In the genomic region with DNA sequence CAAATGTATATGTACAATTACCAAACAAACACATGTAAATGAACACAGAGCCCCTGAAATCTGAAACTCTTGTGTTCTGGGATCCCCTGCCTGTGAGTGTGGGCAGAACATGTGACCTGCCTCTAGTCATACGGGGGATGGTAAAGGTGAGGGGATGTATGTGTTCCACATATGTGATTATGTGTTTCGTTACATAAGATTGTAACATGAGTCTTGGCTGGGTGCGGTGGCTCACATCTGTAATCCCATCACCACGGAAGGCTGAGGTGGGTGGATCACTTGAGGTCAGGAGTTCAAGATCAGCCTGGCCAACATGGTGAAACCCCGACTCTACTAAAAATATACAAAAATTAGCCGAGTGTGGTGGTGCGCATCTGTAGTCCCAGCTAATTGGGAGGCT, we compare ENCODE assay signal across 29 cellular contexts.
"Had no signal": no experiment of that assay in that cellular context is flagged by ENCODE, and none has a peak within 500 bp of the region (broad histone marks: within the 10 kb centered on the region; RNA-seq: fewer than 3 reads in every experiment).

No MANE protein-coding gene starts in this region.

- H3K27me3 Mint-ChIP-seq: naive B cell; naive thymus-derived CD8-positive, alpha-beta T cell; natural killer cell treated with Interleukin-12 subunit alpha and Interleukin-12 subunit beta and Interleukin-15 and Interleukin-18, amount 100 ng/mL, for 72 hours; stimulated activated naive B cell treated with anti-CD40 and anti-IgM and Interleukin-4, amounts not matched to agents 10 μg/mL and 1 μg/mL and 100 μg/mL, for 72 hours; stimulated activated naive CD8-positive, alpha-beta T cell treated with anti-CD3 and anti-CD28 coated beads, Interleukin-15, Interleukin-2, amounts not matched to agents 100 ng/mL and 50 ng/mL, for 24 hours had no signal

- H3K9me3 Mint-ChIP-seq: natural killer cell treated with Interleukin-12 subunit alpha and Interleukin-12 subunit beta and Interleukin-15 and Interleukin-18, amount 100 ng/mL, for 72 hours; nephron progenitor cell; neural crest cell; stimulated activated effector memory CD8-positive, alpha-beta T cell treated with anti-CD3 and anti-CD28 coated beads, Interleukin-12 subunit alpha, Interleukin-12 subunit beta, amount 100 ng/mL, for 72 hours; stimulated activated naive B cell treated with anti-CD40 and anti-IgM and Interleukin-4, amounts not matched to agents 10 μg/mL and 1 μg/mL and 100 μg/mL, for 72 hours; stimulated activated naive CD8-positive, alpha-beta T cell treated with anti-CD3 and anti-CD28 coated beads, Interleukin-15, Interleukin-2, amounts not matched to agents 100 ng/mL and 50 ng/mL, for 24 hours had no signal

- ATAC-seq: naive thymus-derived CD8-positive, alpha-beta T cell; natural killer cell treated with Interleukin-12 subunit alpha and Interleukin-12 subunit beta and Interleukin-15 and Interleukin-18, amount 100 ng/mL, for 72 hours; right lobe of liver; stimulated activated effector memory CD8-positive, alpha-beta T cell treated with anti-CD3 and anti-CD28 coated beads, Interleukin-12 subunit alpha, Interleukin-12 subunit beta, amount 100 ng/mL, for 72 hours; stimulated activated naive B cell treated with anti-CD40 and anti-IgM and Interleukin-4, amounts not matched to agents 10 μg/mL and 1 μg/mL and 100 μg/mL, for 72 hours; upper lobe of right lung had no signal

- H3K4me3 ChIP-seq: ovary, prostate gland, right atrium auricular region, right lobe of liver, sigmoid colon, stomach, thoracic aorta, thyroid gland, tibial nerve, upper lobe of right lung, uterus had no signal

- H3K36me3 ChIP-seq: ovary, prostate gland, right atrium auricular region, right lobe of liver, sigmoid colon, stomach, thoracic aorta, thyroid gland, tibial nerve, upper lobe of right lung, uterus had no signal

- H3K27me3 ChIP-seq: neutrophil, ovary, right atrium auricular region, right lobe of liver, sigmoid colon, stomach, thyroid gland, tibial nerve, upper lobe of right lung, uterus had no signal

- H3K4me3 Mint-ChIP-seq: naive thymus-derived CD8-positive, alpha-beta T cell; natural killer cell treated with Interleukin-12 subunit alpha and Interleukin-12 subunit beta and Interleukin-15 and Interleukin-18, amount 100 ng/mL, for 72 hours; nephron progenitor cell; neural crest cell; stimulated activated effector memory CD8-positive, alpha-beta T cell treated with anti-CD3 and anti-CD28 coated beads, Interleukin-12 subunit alpha, Interleukin-12 subunit beta, amount 100 ng/mL, for 72 hours; stimulated activated naive B cell treated with anti-CD40 and anti-IgM and Interleukin-4, amounts not matched to agents 10 μg/mL and 1 μg/mL and 100 μg/mL, for 72 hours; stimulated activated naive CD8-positive, alpha-beta T cell treated with anti-CD3 and anti-CD28 coated beads, Interleukin-15, Interleukin-2, amounts not matched to agents 100 ng/mL and 50 ng/mL, for 24 hours had no signal

- H3K27ac ChIP-seq: neutrophil, ovary, prostate gland, right atrium auricular region, right lobe of liver, sigmoid colon, stomach, thoracic aorta, thyroid gland, tibial nerve, upper lobe of right lung had no signal

- H3K27ac Mint-ChIP-seq: naive B cell; natural killer cell treated with Interleukin-12 subunit alpha and Interleukin-12 subunit beta and Interleukin-15 and Interleukin-18, amount 100 ng/mL, for 72 hours; nephron progenitor cell; stimulated activated effector memory CD8-positive, alpha-beta T cell treated with anti-CD3 and anti-CD28 coated beads, Interleukin-12 subunit alpha, Interleukin-12 subunit beta, amount 100 ng/mL, for 72 hours; stimulated activated naive B cell treated with anti-CD40 and anti-IgM and Interleukin-4, amounts not matched to agents 10 μg/mL and 1 μg/mL and 100 μg/mL, for 72 hours; stimulated activated naive CD8-positive, alpha-beta T cell treated with anti-CD3 and anti-CD28 coated beads, Interleukin-15, Interleukin-2, amounts not matched to agents 100 ng/mL and 50 ng/mL, for 24 hours had no signal

- H3K4me1 Mint-ChIP-seq: naive B cell; nephron progenitor cell; stimulated activated effector memory CD8-positive, alpha-beta T cell treated with anti-CD3 and anti-CD28 coated beads, Interleukin-12 subunit alpha, Interleukin-12 subunit beta, amount 100 ng/mL, for 72 hours had no signal

- H3K4me1 ChIP-seq: prostate gland, right lobe of liver, uterus had no signal

- DNase-seq: naive B cell; naive thymus-derived CD8-positive, alpha-beta T cell; nephron progenitor cell; nucleus accumbens; ovary; retina; right lobe of liver; sigmoid colon; small intestine; stimulated activated CD4-positive, alpha-beta T cell treated with anti-CD3 and anti-CD28 coated beads, Interleukin-15, amount 100 ng/mL, for 24 hours; stimulated activated CD4-positive, alpha-beta T cell treated with anti-CD3 and anti-CD28 coated beads, Interleukin-2, amount 100 ng/mL, for 24 hours; stimulated activated CD4-positive, alpha-beta T cell treated with anti-CD3 and anti-CD28 coated beads, Interleukin-2, amount 100 ng/mL, for 48 hours; stimulated activated CD4-positive, alpha-beta T cell treated with anti-CD3 and anti-CD28 coated beads, Interleukin-4, amount 100 ng/mL, for 24 hours; stimulated activated naive B cell treated with anti-CD40 and anti-IgM and Interleukin-4, amounts not matched to agents 10 μg/mL and 1 μg/mL and 100 μg/mL, for 72 hours; stimulated activated naive CD4-positive, alpha-beta T cell treated with Interleukin-2 at 50 U/mL for 16 hours; stomach; thyroid gland; trophoblast cell; upper lobe of right lung; uterus had no signal

- FAIRE-seq: small intestine had no signal

- H3K9me3 ChIP-seq: neutrophil, ovary, prostate gland, right atrium auricular region, right lobe of liver, sigmoid colon, stomach, thoracic aorta, thyroid gland, tibial nerve, upper lobe of right lung, uterus had no signal
